Comparison of ENCODE assay signal across 8 cellular contexts in genomic region chr18:26215247-26215970, GRCh38. TPM values are rescaled to one million over a fixed set of nuclear protein-coding genes. Genes with fewer than 3 reads are reported as not detected.
A peak's percentile ranks its signal among the peaks of the same experiment; 100 is the strongest.
DNase-seq lines count a peak whose midpoint lies in the region; ATAC-seq and TF ChIP-seq lines count a peak whose summit lies in the region.

No MANE protein-coding gene starts in this region.

- H3F3A ChIP-seq in smooth muscle cell (ENCODE audit: low read depth) = no peaks in the 10 kb centered on the region

- TF ChIP-seq POLR2A in stomach (IDR thresholded peaks at IDR 0.05) = no peak

- no peak for DNase-seq in T-helper 17 cell
- DNase-seq in left kidney (ENCODE audit: low read depth, low spot score) = peak; percentile 24
- no peak for DNase-seq in NCI-H1092 (lab: John Stamatoyannopoulos, UW)
- no peak for DNase-seq in smooth muscle cell (lab: John Stamatoyannopoulos, UW; ENCODE audit: unreplicated experiment)
- DNase-seq in mesothelial cell of epicardium (ENCODE audit: low spot score in 2 of 2, unreplicated experiment in 2 of 2) = no peak
- no peak for DNase-seq in stomach

- H3K9me3 ChIP-seq in T-helper 17 cell (ENCODE audit: control insufficient read depth, low read length, poor library complexity, severe bottlenecking) = no peaks in the 10 kb centered on the region
- H3K9me3 ChIP-seq in smooth muscle cell (replicated peaks; ENCODE audit: low read depth) = no peaks in the 10 kb centered on the region
- H3K9me3 ChIP-seq in stomach = no peaks in the 10 kb centered on the region

- H3K9me3 Mint-ChIP-seq in mesothelial cell of epicardium = no peaks in the 10 kb centered on the region

- no peaks in the 10 kb centered on the region for H3K4me1 ChIP-seq in smooth muscle cell (ENCODE audit: low read depth)
- no peaks in the 10 kb centered on the region for H3K4me1 ChIP-seq in stomach

- H3K27me3 Mint-ChIP-seq in T-helper 17 cell (no peaks in the 10 kb centered on the region), mesothelial cell of epicardium (ENCODE audit: low read depth) (peaks cover 4% of the 10 kb centered on the region)

- H3K79me2 ChIP-seq in smooth muscle cell (ENCODE audit: low read depth) = no peaks in the 10 kb centered on the region

- TF ChIP-seq EP300 in stomach (IDR thresholded peaks at IDR 0.05) = no peak

- peak overlapping the region; percentile 90 for H3K4me3 Mint-ChIP-seq in T-helper 17 cell
- H3K4me3 Mint-ChIP-seq in mesothelial cell of epicardium = no peak overlapping the region

- peak; percentile 93 for ATAC-seq in GM19025 (IDR thresholded peaks at IDR 0.05; ENCODE audit: low read depth, unreplicated experiment)
- peak; percentile 84 for ATAC-seq in HG02973 (IDR thresholded peaks at IDR 0.05; ENCODE audit: unreplicated experiment)
- ATAC-seq in T-helper 17 cell = peak; percentile 97

- whole genome bisulfite sequencing in smooth muscle cell (ENCODE audit: low lambda C conversion rate) = 92% methylated on average over 7 of the region's 7 CpGs
- WGBS in stomach, 5 donors = 54 to 72% (median 59%) methylated on average over 7 of the region's 7 CpGs

- H3K36me3 Mint-ChIP-seq in T-helper 17 cell (ENCODE audit: low read depth) (no peaks in the 10 kb centered on the region), mesothelial cell of epicardium (no peaks in the 10 kb centered on the region)

- no peak overlapping the region for H3K27ac ChIP-seq in smooth muscle cell (ENCODE audit: low read depth)
- H3K27ac ChIP-seq in stomach = no peak overlapping the region

- no peaks in the 10 kb centered on the region for H4K20me1 ChIP-seq in smooth muscle cell (ENCODE audit: low read depth)

- TF ChIP-seq CTCF in smooth muscle cell (IDR thresholded peaks at IDR 0.05; ENCODE audit: borderline replicate concordance, insufficient read depth, poor library complexity, severe bottlenecking) (no peak), mesothelial cell of epicardium (IDR thresholded peaks at IDR 0.05; ENCODE audit: unreplicated experiment) (no peak), stomach (IDR thresholded peaks at IDR 0.05) (no peak)

- intact Hi-C loops in stomach (cut with DNase I; ENCODE audit: low total_unique reads) = no loop called here

- peaks cover 17% of the 10 kb centered on the region for H3K4me1 Mint-ChIP-seq in T-helper 17 cell
- H3K4me1 Mint-ChIP-seq in mesothelial cell of epicardium = no peaks in the 10 kb centered on the region

- H3K36me3 ChIP-seq in smooth muscle cell (ENCODE audit: low read depth) = no peaks in the 10 kb centered on the region
- no peaks in the 10 kb centered on the region for H3K36me3 ChIP-seq in stomach

- H2AFZ ChIP-seq in smooth muscle cell (ENCODE audit: low read depth) = no peak overlapping the region

- H3K27me3 ChIP-seq in smooth muscle cell (ENCODE audit: low read depth) (no peaks in the 10 kb centered on the region), stomach (no peaks in the 10 kb centered on the region)

- no peak overlapping the region for H3K4me3 ChIP-seq in smooth muscle cell
- no peak overlapping the region for H3K4me3 ChIP-seq in stomach

- H3K27ac Mint-ChIP-seq in T-helper 17 cell (peak overlapping the region; percentile 91), mesothelial cell of epicardium (no peak overlapping the region)

- no peak overlapping the region for H3K4me2 ChIP-seq in smooth muscle cell

- H3K9ac ChIP-seq in smooth muscle cell (ENCODE audit: low read depth) = no peak overlapping the region

RNA-seq across cellular contexts. Expression of gene TAF4B, which starts 10.8 kb away (rescaled TPM):
- total RNA-seq in T-helper 17 cell (10 to 100 TPM in 1 of 2 donors, 1 to 10 TPM in 1; 9.2 to 10.4 TPM), smooth muscle cell (2.7 and 5.4 TPM in 2 replicates), mesothelial cell of epicardium (3.7 to 4.2 TPM (median 3.8 TPM) in 3 replicates), stomach (10 to 100 TPM in 2 of 5 donors, 1 to 10 TPM in 2, under 1 TPM in 1; 0.58 to 33.6 (median 7.0) TPM)
- polyA plus RNA-seq in smooth muscle cell (0.89 and 1.6 TPM in 2 replicates), stomach (1 to 10 TPM; 1.2 to 3.2 (median 2.2) TPM)
